ENCODE assay signal across 12 cellular contexts in the genomic region with DNA sequence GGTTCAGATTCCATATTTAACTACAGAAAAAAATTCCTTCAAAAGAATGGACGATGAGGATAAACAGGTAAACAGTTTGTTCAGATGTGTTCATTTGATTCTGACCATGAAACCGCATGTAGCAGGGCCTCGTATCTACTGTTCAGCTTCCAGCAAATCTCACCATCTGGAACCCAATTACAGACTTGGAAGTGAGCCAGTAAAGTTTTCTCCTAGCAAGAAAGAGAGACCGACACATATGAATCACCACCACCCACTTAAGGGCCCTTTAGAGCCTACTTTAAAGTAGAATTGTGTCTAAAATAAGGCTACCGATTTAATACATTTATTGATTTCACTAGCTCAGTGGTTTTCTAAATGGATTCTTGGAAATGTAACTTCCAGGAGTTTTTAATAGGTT.
DNase-seq lines count a peak whose midpoint lies in the region; ATAC-seq and TF ChIP-seq lines count a peak whose summit lies in the region.
"Had no signal": no experiment of that assay in that cellular context is flagged by ENCODE, and none has a peak within 500 bp of the region (broad histone marks: within the 10 kb centered on the region; RNA-seq: fewer than 3 reads in every experiment).

No MANE protein-coding gene starts in this region.

- H3K18ac ChIP-seq in mesendoderm (ENCODE audit: low read length): no peak overlapping the region

- H3K4me1 Mint-ChIP-seq in nephron: peaks cover 60% of the 10 kb centered on the region

- peak; percentile 54 for DNase-seq in GM23248
- peak; percentile 41 to 75 for DNase-seq in NCI-H446 (lab: John Stamatoyannopoulos, UW)
- peak; percentile 77 for DNase-seq in choroid plexus epithelial cell (ENCODE audit: low read depth)
- no peak for DNase-seq in HAP-1 (ENCODE audit: low spot score in 2 of 2)
- DNase-seq in islet precursor cell: no peak
- no peak for DNase-seq in mesendoderm
- DNase-seq: COR-L47, kidney had no signal

- no peak overlapping the region for H2BK120ac ChIP-seq in mesendoderm (ENCODE audit: low read depth, low read length)

- no peak overlapping the region for H4K8ac ChIP-seq in mesendoderm (ENCODE audit: low read depth, low read length)

- H3K9me2 ChIP-seq in GM23248 (ENCODE audit: insufficient read depth): no peaks in the 10 kb centered on the region

- peaks cover 17% of the 10 kb centered on the region for H3K4me1 ChIP-seq in GM23248 (ENCODE audit: insufficient read depth)
- H3K4me1 ChIP-seq in HAP-1: 0 out of 2 replicates have a peak, but pooled peaks cover 2% of the 10 kb centered on the region
- H3K4me1 ChIP-seq in mesendoderm (ENCODE audit: control insufficient read depth, low read depth, low read length): no peaks in the 10 kb centered on the region
- H3K4me1 ChIP-seq: thyroid gland had no signal

- H3K4me2 ChIP-seq in GM23248 (ENCODE audit: unreplicated experiment) (no peak overlapping the region), mesendoderm (ENCODE audit: low read length) (no peak overlapping the region)

- H3K4me3 ChIP-seq in GM23248 (no peak overlapping the region), choroid plexus epithelial cell (ENCODE audit: low read depth, low read length) (no peak overlapping the region), HAP-1 (no peak overlapping the region), mesendoderm (ENCODE audit: low read length) (no peak overlapping the region)
- H3K4me3 ChIP-seq: thyroid gland had no signal

- ATAC-seq in GM21367 (IDR thresholded peaks at IDR 0.05; ENCODE audit: unreplicated experiment): no peak
- ATAC-seq: WTC11 had no signal

- peaks cover 12% of the 10 kb centered on the region; the same call in 1 of the 2 replicates for H3F3A ChIP-seq in GM23248 (ENCODE audit: insufficient read depth)

- H3K36me3 ChIP-seq in GM23248 (ENCODE audit: low read depth) (no peaks in the 10 kb centered on the region), HAP-1 (replicated peaks) (no peaks in the 10 kb centered on the region), mesendoderm (ENCODE audit: control insufficient read depth, insufficient read depth, low read length) (no peaks in the 10 kb centered on the region)
- H3K36me3 ChIP-seq: thyroid gland had no signal

- H3K9me3 ChIP-seq in GM23248 (ENCODE audit: low read depth) (no peaks in the 10 kb centered on the region), HAP-1 (no peaks in the 10 kb centered on the region)
- H3K9me3 ChIP-seq: thyroid gland had no signal

- no peak overlapping the region for H2BK15ac ChIP-seq in mesendoderm (replicated peaks; ENCODE audit: low read depth)

- H3K79me1 ChIP-seq in mesendoderm (ENCODE audit: low read length): no peaks in the 10 kb centered on the region

- no peak overlapping the region for H3K4ac ChIP-seq in mesendoderm (ENCODE audit: low read depth, low read length)

- H3K56ac ChIP-seq in mesendoderm (ENCODE audit: low read length): no peak overlapping the region

- H3K27ac ChIP-seq in GM23248 (no peak overlapping the region), mesendoderm (ENCODE audit: low read depth, low read length) (no peak overlapping the region)
- H3K27ac ChIP-seq: thyroid gland had no signal

- no peaks in the 10 kb centered on the region for H3K9me3 Mint-ChIP-seq in nephron
- H3K9me3 Mint-ChIP-seq: WTC11 had no signal

- no peaks in the 10 kb centered on the region for H3K36me3 Mint-ChIP-seq in nephron (ENCODE audit: low read depth)
- H3K36me3 Mint-ChIP-seq: WTC11 had no signal

- no peak overlapping the region for H3K9ac ChIP-seq in GM23248
- no peak overlapping the region for H3K9ac ChIP-seq in mesendoderm (ENCODE audit: low read length)

- H3K27me3 ChIP-seq in GM23248 (replicated peaks; ENCODE audit: insufficient read depth) (no peaks in the 10 kb centered on the region), HAP-1 (ENCODE audit: low read depth) (no peaks in the 10 kb centered on the region), mesendoderm (ENCODE audit: insufficient read depth, low read length, poor library complexity) (no peaks in the 10 kb centered on the region)
- H3K27me3 ChIP-seq: thyroid gland had no signal

- no peak for TF ChIP-seq CTCF in choroid plexus epithelial cell (conservative IDR thresholded peaks at IDR 0.05; ENCODE audit: low read depth, low read length)
- TF ChIP-seq CTCF in nephron (IDR thresholded peaks at IDR 0.05; ENCODE audit: unreplicated experiment in 3 of 3): no peak

- no peak overlapping the region for H2AFZ ChIP-seq in GM23248

- H3K27me3 Mint-ChIP-seq in nephron (ENCODE audit: low read depth): no peaks in the 10 kb centered on the region

- no peak overlapping the region for H2BK5ac ChIP-seq in mesendoderm (ENCODE audit: low read length)

- H3K79me2 ChIP-seq in GM23248 (ENCODE audit: insufficient read depth) (no peaks in the 10 kb centered on the region), mesendoderm (ENCODE audit: control insufficient read depth, insufficient read depth, low read length) (no peaks in the 10 kb centered on the region)

- H3K4me3 Mint-ChIP-seq in nephron: no peak overlapping the region
- H3K4me3 Mint-ChIP-seq: WTC11 had no signal

- H3K27ac Mint-ChIP-seq in nephron: peak overlapping the region; percentile 55 to 67 (median 67)
- H3K27ac Mint-ChIP-seq: WTC11 had no signal

- WGBS in GM23248 (ENCODE audit: low coverage in 1 of 2, low lambda C conversion rate in 2 of 2, missing lambda C conversion rate in 2 of 2), 2 experiments: 37 to 39% methylated on average over 5 of the region's 5 CpGs
- no CpG with 5 or more reads among the region's 5 CpGs for WGBS in mesendoderm (ENCODE audit: extremely low coverage, insufficient coverage, low lambda C conversion rate)

- H4K20me1 ChIP-seq in GM23248 (ENCODE audit: insufficient read depth): no peaks in the 10 kb centered on the region

- H2AK5ac ChIP-seq in mesendoderm (ENCODE audit: low read length): no peak overlapping the region

- no peak overlapping the region for H3K23ac ChIP-seq in mesendoderm (ENCODE audit: low read length)

- in situ Hi-C loops in GM23248 (cut with MboI): no loop called here
- in situ Hi-C loops in HAP-1 (cut with MboI; ENCODE audit: low sequenced_read_pairs): loop anchor here (10.0 kb wide), 1 partner anchor 137 kb away; no protein-coding TSS in a partner anchor

- H4K5ac ChIP-seq in mesendoderm (ENCODE audit: low read length): no peak overlapping the region

Comparison
In these comparisons a context has a peak if more than half of its experiments do, and no peak if none do; other contexts are left out.
1. DNase-seq: peak in GM23248 (single experiment), NCI-H446 (2 of 2) and choroid plexus epithelial cell (single experiment); none in HAP-1 (0 of 2), islet precursor cell (single experiment) and mesendoderm (single experiment).